26 cellular contexts compared by ENCODE assay signal in genomic region chr21:45515241-45516061, GRCh38. TPM values are rescaled to one million over a fixed set of nuclear protein-coding genes. Genes with fewer than 3 reads are reported as not detected.
DNase-seq lines count a peak whose midpoint lies in the region; ATAC-seq, FAIRE-seq and TF ChIP-seq lines count a peak whose summit lies in the region.
"Had no signal": no experiment of that assay in that cellular context is flagged by ENCODE, and none has a peak within 500 bp of the region (broad histone marks: within the 10 kb centered on the region; RNA-seq: fewer than 3 reads in every experiment).

No MANE protein-coding gene starts in this region.

- H3K79me2 ChIP-seq in K562 (ENCODE audit: control insufficient read depth, insufficient read depth, low read length) = peaks cover 20% of the 10 kb centered on the region

- TF ChIP-seq CTCF in K562 (IDR thresholded peaks at IDR 0.05 in 2 of 3, conservative IDR thresholded peaks at IDR 0.05 in 1 of 3; ENCODE audit: insufficient read depth in 2 of 3, low read depth in 1 of 3, low read length in 3 of 3) = no peak

- peaks cover 32% of the 10 kb centered on the region for H3K36me3 Mint-ChIP-seq in activated CD4-positive, alpha-beta memory T cell treated with anti-CD3 and anti-CD28 coated beads, Interleukin-2, amount 10 ng/mL, durations not matched to agents 7 days and 5 days (ENCODE audit: low read depth)
- peaks cover 42% of the 10 kb centered on the region for H3K36me3 Mint-ChIP-seq in activated CD4-positive, alpha-beta memory T cell treated with anti-CD3 and anti-CD28 coated beads for 36 hours
- peaks cover 47% of the 10 kb centered on the region for H3K36me3 Mint-ChIP-seq in stimulated activated effector memory CD8-positive, alpha-beta T cell treated with anti-CD3 and anti-CD28 coated beads, Interleukin-12 subunit alpha, Interleukin-12 subunit beta, amount 100 ng/mL, for 72 hours

- H3K9ac ChIP-seq in K562 (ENCODE audit: insufficient read depth in 1 of 2, low read depth in 2 of 2, low read length in 2 of 2) = 0 out of 4 replicates have a peak overlapping the region, but pooled peaks of 1 of the 2 experiments have one; percentile 29
- H3K9ac ChIP-seq: SK-N-SH had no signal

- H3K9me3 ChIP-seq in K562 (replicated peaks; ENCODE audit: control insufficient read depth, insufficient read depth, low read depth, low read length) = no peaks in the 10 kb centered on the region

- H3K9me3 Mint-ChIP-seq in activated CD4-positive, alpha-beta memory T cell treated with anti-CD3 and anti-CD28 coated beads, Interleukin-2, amount 10 ng/mL, durations not matched to agents 7 days and 5 days = peaks cover 25% of the 10 kb centered on the region
- peaks cover 27% of the 10 kb centered on the region for H3K9me3 Mint-ChIP-seq in activated CD4-positive, alpha-beta memory T cell treated with anti-CD3 and anti-CD28 coated beads for 36 hours
- peaks cover 20% of the 10 kb centered on the region for H3K9me3 Mint-ChIP-seq in stimulated activated effector memory CD8-positive, alpha-beta T cell treated with anti-CD3 and anti-CD28 coated beads, Interleukin-12 subunit alpha, Interleukin-12 subunit beta, amount 100 ng/mL, for 72 hours

- no peak for ATAC-seq in K562
- ATAC-seq in left lobe of liver = no peak
- no peak for ATAC-seq in stimulated activated effector memory CD8-positive, alpha-beta T cell treated with anti-CD3 and anti-CD28 coated beads, Interleukin-12 subunit alpha, Interleukin-12 subunit beta, amount 100 ng/mL, for 72 hours
- ATAC-seq in GM18870 (IDR thresholded peaks at IDR 0.05; ENCODE audit: unreplicated experiment) = no peak
- ATAC-seq: activated CD8-positive, alpha-beta memory T cell treated with anti-CD3 and anti-CD28 coated beads, Interleukin-2, amount 10 ng/mL, durations not matched to agents 7 days and 5 days; activated T-helper 17 cell treated with anti-CD3 and anti-CD28 coated beads, Interleukin-2, amount 50 U/mL, for 72 hours; stimulated activated naive CD8-positive, alpha-beta T cell treated with anti-CD3 and anti-CD28 coated beads, Interleukin-15, Interleukin-2, amounts not matched to agents 100 U/mL and 50 U/mL, for 24 hours had no signal

- H3K4me1 Mint-ChIP-seq in activated CD4-positive, alpha-beta memory T cell treated with anti-CD3 and anti-CD28 coated beads, Interleukin-2, amount 10 ng/mL, durations not matched to agents 7 days and 5 days = peaks cover 40% of the 10 kb centered on the region
- peaks cover 14% of the 10 kb centered on the region for H3K4me1 Mint-ChIP-seq in activated CD4-positive, alpha-beta memory T cell treated with anti-CD3 and anti-CD28 coated beads for 36 hours (ENCODE audit: low read depth)
- H3K4me1 Mint-ChIP-seq in stimulated activated effector memory CD8-positive, alpha-beta T cell treated with anti-CD3 and anti-CD28 coated beads, Interleukin-12 subunit alpha, Interleukin-12 subunit beta, amount 100 ng/mL, for 72 hours = peaks cover 18% of the 10 kb centered on the region

- peaks cover 90% of the 10 kb centered on the region for H3K36me3 ChIP-seq in K562 (ENCODE audit: control insufficient read depth, insufficient read depth, low read length)

- H3K4me3 Mint-ChIP-seq in activated CD4-positive, alpha-beta memory T cell treated with anti-CD3 and anti-CD28 coated beads, Interleukin-2, amount 10 ng/mL, durations not matched to agents 7 days and 5 days = no peak overlapping the region
- no peak overlapping the region for H3K4me3 Mint-ChIP-seq in activated CD4-positive, alpha-beta memory T cell treated with anti-CD3 and anti-CD28 coated beads for 36 hours
- no peak overlapping the region for H3K4me3 Mint-ChIP-seq in stimulated activated effector memory CD8-positive, alpha-beta T cell treated with anti-CD3 and anti-CD28 coated beads, Interleukin-12 subunit alpha, Interleukin-12 subunit beta, amount 100 ng/mL, for 72 hours
- H3K4me3 Mint-ChIP-seq: activated CD8-positive, alpha-beta memory T cell treated with anti-CD3 and anti-CD28 coated beads, Interleukin-2, amount 10 ng/mL, durations not matched to agents 7 days and 5 days; activated T-helper 17 cell treated with anti-CD3 and anti-CD28 coated beads, Interleukin-2, amount 50 U/mL, for 72 hours had no signal

- TF ChIP-seq RAD21 in K562 (CRISPR knock-in tag; conservative IDR thresholded peaks at IDR 0.05 in 1 of 2, IDR thresholded peaks at IDR 0.05 in 1 of 2) = no peak

- H3K9me1 ChIP-seq in K562 (ENCODE audit: control insufficient read depth, insufficient read depth, low read length) = no peaks in the 10 kb centered on the region

- no peak for TF ChIP-seq EP300 in K562 (IDR thresholded peaks at IDR 0.05; ENCODE audit: low read length)

- no peak overlapping the region for H3K4me3 ChIP-seq in K562
- H3K4me3 ChIP-seq: dorsolateral prefrontal cortex, transverse colon had no signal

- in situ Hi-C loops in K562 (cut with MboI) = no loop called here

- H3K27ac ChIP-seq in K562 (ENCODE audit: extremely low read depth, low read depth, low read length) = no peak overlapping the region
- H3K27ac ChIP-seq: dorsolateral prefrontal cortex, transverse colon had no signal

- H3K4me2 ChIP-seq in K562 (ENCODE audit: insufficient read depth, low read length) = no peak overlapping the region
- H3K4me2 ChIP-seq: SK-N-SH had no signal

- no TSS peak for BruUV-seq in K562 (replicated peaks; lab: Mats Ljungman, UMichigan)

- no peak for TF ChIP-seq POLR2A in K562 (conservative IDR thresholded peaks at IDR 0.05)

- POLR2A ChIA-PET in activated CD4-positive, alpha-beta memory T cell treated with anti-CD3 and anti-CD28 coated beads, Interleukin-2, amount 10 ng/mL, durations not matched to agents 7 days and 5 days (lab: Charles Lee) = interaction anchor here (0.7 kb wide), 1 partner anchor 8 kb away, joined by 4 read pairs; no protein-coding TSS in a partner anchor
- POLR2A ChIA-PET in activated CD4-positive, alpha-beta memory T cell treated with anti-CD3 and anti-CD28 coated beads for 36 hours (lab: Charles Lee) = no interaction called here
- POLR2A ChIA-PET in K562 (lab: Yijun Ruan, JAX) = no interaction called here

- intact Hi-C loops in activated CD4-positive, alpha-beta memory T cell treated with anti-CD3 and anti-CD28 coated beads for 36 hours (cut with micrococcal nuclease) = loop anchor here (2.0 kb wide), 1 partner anchor 35 kb away; no protein-coding TSS in a partner anchor
- intact Hi-C loops in K562 (cut with micrococcal nuclease) = no loop called here

- H2AFZ ChIP-seq in K562 (ENCODE audit: low read depth, low read length) = no peak overlapping the region

- H3K27me3 Mint-ChIP-seq in activated CD4-positive, alpha-beta memory T cell treated with anti-CD3 and anti-CD28 coated beads, Interleukin-2, amount 10 ng/mL, durations not matched to agents 7 days and 5 days = no peaks in the 10 kb centered on the region
- H3K27me3 Mint-ChIP-seq in activated CD4-positive, alpha-beta memory T cell treated with anti-CD3 and anti-CD28 coated beads for 36 hours = no peaks in the 10 kb centered on the region
- H3K27me3 Mint-ChIP-seq: activated CD8-positive, alpha-beta memory T cell treated with anti-CD3 and anti-CD28 coated beads, Interleukin-2, amount 10 ng/mL, durations not matched to agents 7 days and 5 days; activated T-helper 17 cell treated with anti-CD3 and anti-CD28 coated beads, Interleukin-2, amount 50 U/mL, for 72 hours had no signal

- no peaks in the 10 kb centered on the region for H3K27me3 ChIP-seq in K562 (ENCODE audit: control insufficient read depth in 2 of 2, insufficient read depth in 2 of 2, low read length in 2 of 2)
- H3K27me3 ChIP-seq: dorsolateral prefrontal cortex, transverse colon had no signal

- H3K27ac Mint-ChIP-seq in activated CD4-positive, alpha-beta memory T cell treated with anti-CD3 and anti-CD28 coated beads, Interleukin-2, amount 10 ng/mL, durations not matched to agents 7 days and 5 days = peak overlapping the region; percentile 52
- H3K27ac Mint-ChIP-seq in activated CD4-positive, alpha-beta memory T cell treated with anti-CD3 and anti-CD28 coated beads for 36 hours = no peak overlapping the region
- H3K27ac Mint-ChIP-seq in stimulated activated effector memory CD8-positive, alpha-beta T cell treated with anti-CD3 and anti-CD28 coated beads, Interleukin-12 subunit alpha, Interleukin-12 subunit beta, amount 100 ng/mL, for 72 hours = peak overlapping the region; percentile 32
- H3K27ac Mint-ChIP-seq: activated CD8-positive, alpha-beta memory T cell treated with anti-CD3 and anti-CD28 coated beads, Interleukin-2, amount 10 ng/mL, durations not matched to agents 7 days and 5 days; activated T-helper 17 cell treated with anti-CD3 and anti-CD28 coated beads, Interleukin-2, amount 50 U/mL, for 72 hours had no signal

- WGBS in K562 (ENCODE audit: insufficient coverage, low coverage, missing lambda C conversion rate) = 94% methylated on average over 24 of the region's 31 CpGs

- CTCF ChIA-PET in activated CD4-positive, alpha-beta memory T cell treated with anti-CD3 and anti-CD28 coated beads, Interleukin-2, amount 10 ng/mL, durations not matched to agents 7 days and 5 days (lab: Charles Lee) = no interaction called here
- CTCF ChIA-PET in activated CD4-positive, alpha-beta memory T cell treated with anti-CD3 and anti-CD28 coated beads for 36 hours (lab: Charles Lee) = no interaction called here
- CTCF ChIA-PET in K562 (lab: Yijun Ruan, JAX; ENCODE audit: low intra/inter-chr PET ratio) = no interaction called here

- FAIRE-seq in K562 (lab: Jason Lieb, UNC) = no peak
- FAIRE-seq: G401.6 had no signal

- DNase-seq in activated CD4-positive, alpha-beta memory T cell treated with anti-CD3 and anti-CD28 coated beads, Interleukin-2, amount 10 ng/mL, durations not matched to agents 7 days and 5 days = no peak
- DNase-seq in activated CD4-positive, alpha-beta memory T cell treated with anti-CD3 and anti-CD28 coated beads for 36 hours = no peak
- DNase-seq in K562 (ENCODE audit: extremely low read depth in 1 of 4, low spot score in 3 of 4) (no peak), left lobe of liver (ENCODE audit: low spot score) (peak; percentile 47), NCI-H1048 (lab: John Stamatoyannopoulos, UW) (no peak), amniotic stem cell (lab: John Stamatoyannopoulos, UW) (no peak)
- DNase-seq in stimulated activated effector memory CD8-positive, alpha-beta T cell treated with anti-CD3 and anti-CD28 coated beads, Interleukin-12 subunit alpha, Interleukin-12 subunit beta, amount 100 ng/mL, for 72 hours (ENCODE audit: low spot score in 2 of 2) = no peak
- DNase-seq: 8988T; activated CD4-positive, alpha-beta T cell treated with anti-CD3 and anti-CD28 coated beads for 1 hour; activated CD8-positive, alpha-beta memory T cell treated with anti-CD3 and anti-CD28 coated beads, Interleukin-2, amount 10 ng/mL, durations not matched to agents 7 days and 5 days; caudate nucleus; erythroblast; foreskin melanocyte; HCEC 1CT; NCI-H1436; NCI-H2171 treated with DMSO at 0.1 percent for 48 hours; NCI-H69; occipital lobe; SK-N-SH; stimulated activated naive CD8-positive, alpha-beta T cell treated with anti-CD3 and anti-CD28 coated beads, Interleukin-15, Interleukin-2, amounts not matched to agents 100 U/mL and 50 U/mL, for 24 hours; T-helper 9 cell; transverse colon had no signal

- peaks cover 0 to 42% of the 10 kb centered on the region in 2 experiments; a peak in 1 of 5 replicates for H3K4me1 ChIP-seq in K562 (replicated peaks in 1 of 2; ENCODE audit: control insufficient read depth in 2 of 2, insufficient read depth in 2 of 2, low read length in 2 of 2)

- peaks cover 6% of the 10 kb centered on the region; the same call in 1 of the 2 replicates for H4K20me1 ChIP-seq in K562 (replicated peaks; ENCODE audit: control insufficient read depth, insufficient read depth, low read length)

RNA-seq across cellular contexts. Expression of gene SLC19A1, which starts 26.8 kb away (rescaled TPM):
- total RNA-seq in activated CD4-positive, alpha-beta memory T cell treated with anti-CD3 and anti-CD28 coated beads, Interleukin-2, amount 10 ng/mL, durations not matched to agents 7 days and 5 days = 10 to 100 TPM; 30.0 to 31.2 TPM
- 10 to 100 TPM; 29.2 to 30.3 TPM for total RNA-seq in activated CD4-positive, alpha-beta memory T cell treated with anti-CD3 and anti-CD28 coated beads for 36 hours
- 43.8 and 108 TPM in 2 replicates for total RNA-seq in K562 (2011; cell fraction: chromatin; rRNA removed; ENCODE audit: low replicate concordance)
- 90.5 and 93.4 TPM in 2 replicates for total RNA-seq in K562 (2011; cell fraction: nucleolus; rRNA removed)
- 52.4 and 63.7 TPM in 2 replicates for total RNA-seq in K562 (2011; cell fraction: nucleoplasm; rRNA removed)
- total RNA-seq in K562 (2014; rRNA removed) (34.7 and 41.3 TPM in 2 replicates), K562 (2014; rRNA removed; fragmentation: Illumina TruSeq; extraction: Trizol) (8.0 and 8.7 TPM in 2 replicates), K562 (2015; rRNA removed; fragmentation: Illumina TruSeq; extraction: Trizol) (18.8 and 21.4 TPM in 2 replicates), K562 (2021) (88.7 and 91.3 TPM in 2 replicates), left lobe of liver (13.7 TPM)
- polyA plus RNA-seq in K562 (2011; rRNA removed) (11.5 and 24.6 TPM in 2 replicates), K562 (2014; fragmentation: Illumina TruSeq; extraction: Trizol) (12.0 and 24.5 TPM in 2 replicates), K562 (2014; fragmentation: Nextera tagmentation; extraction: Ambion mirVana) (1 to 10 TPM in 1 of 2 experiments, under 1 TPM in 1; 0.65 to 2.3 TPM), K562 (2014; rRNA removed) (36.6 and 50.8 TPM in 2 replicates)
- polyA plus RNA-seq in K562 (2011; cell fraction: cytosol; rRNA removed) = 20.4 and 78.6 TPM in 2 replicates
- polyA plus RNA-seq in K562 (2011; cell fraction: nucleus; rRNA removed) = 49.9 and 126 TPM in 2 replicates
- polyA plus RNA-seq in K562 (2012) = 20.5 and 34.6 TPM in 2 replicates
- 11.9 and 16.0 TPM in 2 replicates for polyA minus RNA-seq in K562 (2011; rRNA and poly(A)+ RNA removed)
- 41.4 and 45.6 TPM in 2 replicates for polyA minus RNA-seq in K562 (2011; cell fraction: cytosol; rRNA and poly(A)+ RNA removed)
- polyA minus RNA-seq in K562 (2011; cell fraction: nucleus; rRNA and poly(A)+ RNA removed) = 23.3 TPM in 2 replicates
